In the genomic region with DNA sequence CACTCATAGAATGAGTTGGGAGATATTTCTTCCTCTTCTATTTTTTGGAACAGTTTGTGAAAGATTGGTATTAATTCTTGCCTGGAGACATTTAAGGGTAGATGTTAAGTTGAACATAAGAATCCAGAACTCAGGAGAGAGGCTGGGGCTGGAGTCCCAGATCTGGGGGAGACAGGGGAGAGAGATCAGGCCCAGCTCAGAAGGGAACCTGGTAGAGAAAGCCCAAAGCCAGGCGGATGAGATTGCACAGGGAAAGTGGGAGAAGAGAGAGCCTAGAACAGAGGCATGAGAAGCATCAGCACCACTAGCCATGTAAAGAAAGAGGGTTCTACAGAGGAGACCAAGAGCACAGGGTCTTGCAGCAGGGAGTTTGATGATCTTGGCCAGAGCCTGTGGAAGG, we compare ENCODE assay signal across 28 cellular contexts.
"Had no signal": no experiment of that assay in that cellular context is flagged by ENCODE, and none has a peak within 500 bp of the region (broad histone marks: within the 10 kb centered on the region; RNA-seq: fewer than 3 reads in every experiment).

No MANE protein-coding gene starts in this region.

- DNase-seq: activated CD4-positive, alpha-beta memory T cell treated with anti-CD3 and anti-CD28 coated beads for 36 hours; activated CD4-positive, alpha-beta T cell treated with anti-CD3 and anti-CD28 coated beads for 36 hours; activated CD4-positive, alpha-beta T cell treated with anti-CD3 and anti-CD28 coated beads, Interleukin-2, amount 10 ng/mL, durations not matched to agents 24 days and 14 days; activated CD4-positive, CD25-positive, alpha-beta regulatory T cell; activated CD8-positive, alpha-beta T cell treated with anti-CD3 and anti-CD28 coated beads, Interleukin-2, amount 10 ng/mL, durations not matched to agents 7 days and 5 days; activated effector memory CD4-positive, alpha-beta T cell treated with anti-CD3 and anti-CD28 coated beads, Interleukin-2, amount 50 U/mL, for 16 hours; activated naive CD4-positive, alpha-beta T cell treated with anti-CD3 and anti-CD28 coated beads for 36 hours; activated naive CD8-positive, alpha-beta T cell treated with anti-CD3 and anti-CD28 coated beads for 36 hours; activated naive CD8-positive, alpha-beta T cell treated with anti-CD3 and anti-CD28 coated beads, Interleukin-2, amount 50 U/mL, for 24 hours; activated T-cell treated with anti-CD3 and anti-CD28 coated beads, Interleukin-2, amount 50 U/mL, for 4 hours; amygdala; central memory CD4-positive, alpha-beta T cell; cortex of kidney; dermis blood vessel endothelial cell; effector CD4-positive, alpha-beta T cell; effector memory CD8-positive, alpha-beta T cell; esophagus squamous epithelium; foreskin melanocyte; T-helper 2 cell had no signal

- H3K27ac Mint-ChIP-seq: activated CD4-positive, alpha-beta memory T cell treated with anti-CD3 and anti-CD28 coated beads for 36 hours; activated CD4-positive, alpha-beta T cell treated with anti-CD3 and anti-CD28 coated beads for 36 hours; activated CD4-positive, alpha-beta T cell treated with anti-CD3 and anti-CD28 coated beads, Interleukin-2, amount 10 ng/mL, durations not matched to agents 24 days and 14 days; activated CD8-positive, alpha-beta T cell treated with anti-CD3 and anti-CD28 coated beads, Interleukin-2, amount 10 ng/mL, durations not matched to agents 7 days and 5 days; activated naive CD4-positive, alpha-beta T cell treated with anti-CD3 and anti-CD28 coated beads for 36 hours; activated naive CD4-positive, alpha-beta T cell treated with anti-CD3 and anti-CD28 coated beads, Interleukin-2, amount 50 U/mL, for 24 hours; activated naive CD8-positive, alpha-beta T cell treated with anti-CD3 and anti-CD28 coated beads for 36 hours; activated naive CD8-positive, alpha-beta T cell treated with anti-CD3 and anti-CD28 coated beads, Interleukin-2, amount 50 U/mL, for 24 hours; activated T-helper 1 cell treated with anti-CD3 and anti-CD28 coated beads, Interleukin-12 subunit alpha, Interleukin-12 subunit beta, Interleukin-2, Interleukin-4 antibody, amounts not matched to agents 30 ng/mL and 10 ng/mL and 1 ng/mL, durations not matched to agents 14 hours and 24 hours and 36 hours; activated T-helper 2 cell treated with anti-CD3 and anti-CD28 coated beads, Interferon-gamma antibody, Interleukin-2, Interleukin-4, amounts not matched to agents 10 μg/mL and 5 μg/mL and 100 μg/mL, durations not matched to agents 14 hours and 24 hours and 36 hours; brain; effector memory CD8-positive, alpha-beta T cell had no signal

- H3K4me1 Mint-ChIP-seq: activated naive CD4-positive, alpha-beta T cell treated with anti-CD3 and anti-CD28 coated beads, Interleukin-2, amount 50 U/mL, for 24 hours; brain had no signal

- H3K4me3 ChIP-seq: adrenal gland, breast epithelium, cardiac muscle cell, esophagus squamous epithelium, gastroesophageal sphincter had no signal

- H3K4me3 Mint-ChIP-seq: activated CD4-positive, alpha-beta memory T cell treated with anti-CD3 and anti-CD28 coated beads for 36 hours; activated CD4-positive, alpha-beta T cell treated with anti-CD3 and anti-CD28 coated beads for 36 hours; activated CD4-positive, alpha-beta T cell treated with anti-CD3 and anti-CD28 coated beads, Interleukin-2, amount 10 ng/mL, durations not matched to agents 24 days and 14 days; activated CD8-positive, alpha-beta T cell treated with anti-CD3 and anti-CD28 coated beads, Interleukin-2, amount 10 ng/mL, durations not matched to agents 7 days and 5 days; activated naive CD4-positive, alpha-beta T cell treated with anti-CD3 and anti-CD28 coated beads for 36 hours; activated naive CD4-positive, alpha-beta T cell treated with anti-CD3 and anti-CD28 coated beads, Interleukin-2, amount 50 U/mL, for 24 hours; activated naive CD8-positive, alpha-beta T cell treated with anti-CD3 and anti-CD28 coated beads for 36 hours; activated naive CD8-positive, alpha-beta T cell treated with anti-CD3 and anti-CD28 coated beads, Interleukin-2, amount 50 U/mL, for 24 hours; activated T-cell treated with anti-CD3 and anti-CD28 coated beads, Interleukin-2, amount 50 U/mL, for 4 hours; activated T-helper 1 cell treated with anti-CD3 and anti-CD28 coated beads, Interleukin-12 subunit alpha, Interleukin-12 subunit beta, Interleukin-2, Interleukin-4 antibody, amounts not matched to agents 30 ng/mL and 10 ng/mL and 1 ng/mL, durations not matched to agents 14 hours and 24 hours and 36 hours; brain; effector memory CD8-positive, alpha-beta T cell had no signal

- H3K4me1 ChIP-seq: adrenal gland, breast epithelium, esophagus squamous epithelium, gastroesophageal sphincter had no signal

- H3K27me3 ChIP-seq: adrenal gland, breast epithelium, cardiac muscle cell had no signal

- ATAC-seq: activated CD4-positive, alpha-beta T cell treated with anti-CD3 and anti-CD28 coated beads for 36 hours; activated CD8-positive, alpha-beta T cell treated with anti-CD3 and anti-CD28 coated beads, Interleukin-2, amount 10 ng/mL, durations not matched to agents 7 days and 5 days; activated naive CD8-positive, alpha-beta T cell treated with anti-CD3 and anti-CD28 coated beads, Interleukin-2, amount 50 U/mL, for 24 hours; activated T-cell treated with anti-CD3 and anti-CD28 coated beads, Interleukin-2, amount 50 U/mL, for 4 hours; effector memory CD8-positive, alpha-beta T cell; gastroesophageal sphincter had no signal

- H3K36me3 ChIP-seq: adrenal gland, breast epithelium, cardiac muscle cell, esophagus squamous epithelium, gastroesophageal sphincter had no signal

- H3K9me3 Mint-ChIP-seq: activated CD4-positive, alpha-beta T cell treated with anti-CD3 and anti-CD28 coated beads, Interleukin-2, amount 10 ng/mL, durations not matched to agents 24 days and 14 days; activated naive CD4-positive, alpha-beta T cell treated with anti-CD3 and anti-CD28 coated beads, Interleukin-2, amount 50 U/mL, for 24 hours; effector memory CD8-positive, alpha-beta T cell had no signal

- H3K36me3 Mint-ChIP-seq: activated naive CD4-positive, alpha-beta T cell treated with anti-CD3 and anti-CD28 coated beads, Interleukin-2, amount 50 U/mL, for 24 hours; activated naive CD8-positive, alpha-beta T cell treated with anti-CD3 and anti-CD28 coated beads for 36 hours had no signal

- H3K27me3 Mint-ChIP-seq: activated naive CD8-positive, alpha-beta T cell treated with anti-CD3 and anti-CD28 coated beads for 36 hours; activated naive CD8-positive, alpha-beta T cell treated with anti-CD3 and anti-CD28 coated beads, Interleukin-2, amount 50 U/mL, for 24 hours had no signal

- H3K9me3 ChIP-seq: adrenal gland had no signal

- H3K27ac ChIP-seq: adrenal gland, breast epithelium, cardiac muscle cell, epithelial cell of prostate, esophagus squamous epithelium, gastroesophageal sphincter had no signal
